Comparison of ENCODE assay signal across 24 cellular contexts in the genomic region with DNA sequence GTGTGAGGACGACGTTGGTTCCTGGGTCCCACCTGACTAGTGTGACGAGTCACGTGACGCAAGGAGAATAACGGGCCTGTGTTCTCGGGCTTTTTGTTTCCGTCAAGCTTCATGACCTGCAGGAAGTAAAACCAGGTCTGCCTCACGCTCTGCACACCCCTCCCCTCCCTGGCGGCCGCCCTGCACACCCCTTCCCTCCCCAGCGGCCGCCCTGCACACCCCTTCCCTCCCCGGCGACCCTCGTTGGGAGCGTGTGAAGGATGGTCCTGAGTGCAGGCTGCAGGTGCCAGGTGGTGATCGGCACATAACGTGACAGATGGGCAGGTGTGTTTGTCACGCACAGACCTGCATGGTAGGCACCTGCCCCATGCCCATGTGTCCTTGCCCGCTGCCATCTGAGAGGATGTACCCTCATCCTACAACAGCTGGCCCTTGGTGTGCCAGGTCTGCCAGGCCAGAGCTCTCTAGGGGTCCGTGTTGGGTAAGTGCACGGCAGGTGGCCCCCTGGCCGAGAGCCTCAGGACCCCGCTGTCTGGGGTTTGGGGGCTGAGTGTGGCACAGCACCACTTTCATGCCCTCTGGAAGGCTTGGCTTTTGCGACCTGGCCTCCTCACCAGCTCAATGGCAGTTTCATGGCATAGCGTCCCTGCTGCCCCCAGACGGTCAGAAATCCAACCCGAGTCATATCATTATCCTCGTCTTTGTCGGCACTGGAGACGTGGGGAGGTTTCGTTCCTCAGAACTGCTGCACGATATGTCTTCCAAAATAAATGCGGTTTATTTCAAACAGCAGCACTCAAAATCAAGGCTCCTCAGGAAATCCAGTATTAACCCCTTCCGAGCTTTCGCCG.
DNase-seq lines count a peak whose midpoint lies in the region; ATAC-seq, FAIRE-seq and TF ChIP-seq lines count a peak whose summit lies in the region.
"Had no signal": no experiment of that assay in that cellular context is flagged by ENCODE, and none has a peak within 500 bp of the region (broad histone marks: within the 10 kb centered on the region; RNA-seq: fewer than 3 reads in every experiment).

No MANE protein-coding gene starts in this region.

- in situ Hi-C loops in HepG2 (cut with HindIII; ENCODE audit: extremely low pct_ligation_motif_present, low pct_unique_long_range_greater_than_20kb) = no loop called here

- H3K4me3 ChIP-seq in HepG2 (replicated peaks in 1 of 3; ENCODE audit: insufficient read depth in 1 of 3, low read depth in 2 of 3, low read length in 3 of 3) = no peak overlapping the region
- H3K4me3 ChIP-seq: esophagus muscularis mucosa, gastroesophageal sphincter, MG63, psoas muscle, upper lobe of left lung had no signal

- H3K36me3 Mint-ChIP-seq in activated T-helper 2 cell treated with anti-CD3 and anti-CD28 coated beads, Interferon-gamma antibody, Interleukin-2, Interleukin-4, amounts not matched to agents 10 μg/mL and 5 μg/mL and 100 μg/mL, durations not matched to agents 14 hours and 24 hours and 36 hours (ENCODE audit: low read depth) = peaks cover 37% of the 10 kb centered on the region
- H3K36me3 Mint-ChIP-seq: natural killer cell treated with Interleukin-12 subunit alpha and Interleukin-12 subunit beta and Interleukin-15 and Interleukin-18, amount 100 ng/mL, for 72 hours had no signal

- no peak overlapping the region for H3K4me3 Mint-ChIP-seq in activated T-helper 2 cell treated with anti-CD3 and anti-CD28 coated beads, Interferon-gamma antibody, Interleukin-2, Interleukin-4, amounts not matched to agents 10 μg/mL and 5 μg/mL and 100 μg/mL, durations not matched to agents 14 hours and 24 hours and 36 hours (ENCODE audit: low read depth)
- H3K4me3 Mint-ChIP-seq: IgD-negative memory B cell; natural killer cell treated with Interleukin-12 subunit alpha and Interleukin-12 subunit beta and Interleukin-15 and Interleukin-18, amount 100 ng/mL, for 72 hours; stimulated activated naive CD8-positive, alpha-beta T cell treated with anti-CD3 and anti-CD28 coated beads, Interleukin-15, amount 100 ng/mL, for 72 hours had no signal

- TF ChIP-seq RAD21 in HepG2 (CRISPR knock-in tag; IDR thresholded peaks at IDR 0.05) = no peak

- H3K9me3 Mint-ChIP-seq in activated T-helper 2 cell treated with anti-CD3 and anti-CD28 coated beads, Interferon-gamma antibody, Interleukin-2, Interleukin-4, amounts not matched to agents 10 μg/mL and 5 μg/mL and 100 μg/mL, durations not matched to agents 14 hours and 24 hours and 36 hours = no peaks in the 10 kb centered on the region
- H3K9me3 Mint-ChIP-seq: IgD-negative memory B cell; natural killer cell treated with Interleukin-12 subunit alpha and Interleukin-12 subunit beta and Interleukin-15 and Interleukin-18, amount 100 ng/mL, for 72 hours; stimulated activated naive CD8-positive, alpha-beta T cell treated with anti-CD3 and anti-CD28 coated beads, Interleukin-15, amount 100 ng/mL, for 72 hours had no signal

- FAIRE-seq in HTR-8/SVneo (lab: Jason Lieb, UNC) (peak; percentile 69), HepG2 (lab: Jason Lieb, UNC) (no peak)
- FAIRE-seq: GM19239 had no signal

- ATAC-seq in HepG2 = no peak
- ATAC-seq: gastroesophageal sphincter; psoas muscle; stimulated activated naive CD8-positive, alpha-beta T cell treated with anti-CD3 and anti-CD28 coated beads, Interleukin-15, amount 100 ng/mL, for 72 hours had no signal

- H3K9ac ChIP-seq in HepG2 (ENCODE audit: insufficient read depth, low read depth, low read length) = no peak overlapping the region

- H2AFZ ChIP-seq in HepG2 (ENCODE audit: low read length) = no peak overlapping the region

- H3K4me2 ChIP-seq in HepG2 (ENCODE audit: low read depth, low read length) = no peak overlapping the region

- intact Hi-C loops in HepG2 (cut with micrococcal nuclease; ENCODE audit: unreplicated experiment) = no loop called here
- intact Hi-C loops in activated T-helper 2 cell treated with anti-CD3 and anti-CD28 coated beads, Interferon-gamma antibody, Interleukin-2, Interleukin-4, amounts not matched to agents 10 μg/mL and 5 μg/mL and 100 μg/mL, durations not matched to agents 14 hours and 24 hours and 36 hours (cut with micrococcal nuclease) = no loop called here

- DNase-seq in COLO668 (lab: John Stamatoyannopoulos, UW; ENCODE audit: unreplicated experiment) (peak; percentile 12), HTR-8/SVneo (ENCODE audit: insufficient read length, low spot score) (no peak), SHP77 (lab: John Stamatoyannopoulos, UW) (peak; percentile 95 to 96), HepG2 (ENCODE audit: low spot score) (no peak), OCI-M2 (lab: John Stamatoyannopoulos, UW; ENCODE audit: unreplicated experiment) (no peak), HPDE6-E6E7 (ENCODE audit: extremely low spot score) (no peak)
- DNase-seq in activated T-helper 2 cell treated with anti-CD3 and anti-CD28 coated beads, Interferon-gamma antibody, Interleukin-2, Interleukin-4, amounts not matched to agents 10 μg/mL and 5 μg/mL and 100 μg/mL, durations not matched to agents 14 hours and 24 hours and 36 hours (ENCODE audit: low spot score) = no peak
- no peak for DNase-seq in activated CD4-positive, CD25-positive, alpha-beta regulatory T cell treated with anti-CD3 and anti-CD28 coated beads, Interleukin-2, amount 50 U/mL, for 72 hours
- DNase-seq: activated gamma-delta T cell; AML-193; caudate nucleus; MG63; NCI-H446; stimulated activated CD4-positive, alpha-beta T cell treated with anti-CD3 and anti-CD28 coated beads, Interleukin-4, amount 100 ng/mL, for 1 hour; stimulated activated naive CD8-positive, alpha-beta T cell treated with anti-CD3 and anti-CD28 coated beads, Interleukin-15, amount 100 ng/mL, for 72 hours; T-helper 2 cell; upper lobe of left lung had no signal

- TF ChIP-seq EP300 in HepG2 (IDR thresholded peaks at IDR 0.05; ENCODE audit: low read depth in 2 of 2, low read length in 2 of 2) = no peak
- TF ChIP-seq EP300 in HepG2 (CRISPR knock-in tag; IDR thresholded peaks at IDR 0.05; ENCODE audit: borderline replicate concordance) = no peak

- WGBS in HepG2 (ENCODE audit: low lambda C conversion rate) = 94% methylated on average over 37 of the region's 38 CpGs

- no peaks in the 10 kb centered on the region for H3K27me3 Mint-ChIP-seq in activated T-helper 2 cell treated with anti-CD3 and anti-CD28 coated beads, Interferon-gamma antibody, Interleukin-2, Interleukin-4, amounts not matched to agents 10 μg/mL and 5 μg/mL and 100 μg/mL, durations not matched to agents 14 hours and 24 hours and 36 hours (ENCODE audit: low read depth)
- H3K27me3 Mint-ChIP-seq: IgD-negative memory B cell; natural killer cell treated with Interleukin-12 subunit alpha and Interleukin-12 subunit beta and Interleukin-15 and Interleukin-18, amount 100 ng/mL, for 72 hours; stimulated activated naive CD8-positive, alpha-beta T cell treated with anti-CD3 and anti-CD28 coated beads, Interleukin-15, amount 100 ng/mL, for 72 hours had no signal

- no peaks in the 10 kb centered on the region for H4K20me1 ChIP-seq in HepG2 (ENCODE audit: insufficient read depth, low read length)

- CTCF ChIA-PET in HepG2 (lab: Yijun Ruan, JAX; ENCODE audit: low intra/inter-chr PET ratio, low total read pairs) = no interaction called here

- H3K9me3 ChIP-seq in HepG2 (ENCODE audit: low read length) = no peaks in the 10 kb centered on the region
- H3K9me3 ChIP-seq: esophagus muscularis mucosa, gastroesophageal sphincter, MG63, psoas muscle, upper lobe of left lung had no signal

- H3K27ac Mint-ChIP-seq in activated T-helper 2 cell treated with anti-CD3 and anti-CD28 coated beads, Interferon-gamma antibody, Interleukin-2, Interleukin-4, amounts not matched to agents 10 μg/mL and 5 μg/mL and 100 μg/mL, durations not matched to agents 14 hours and 24 hours and 36 hours = no peak overlapping the region
- H3K27ac Mint-ChIP-seq: natural killer cell treated with Interleukin-12 subunit alpha and Interleukin-12 subunit beta and Interleukin-15 and Interleukin-18, amount 100 ng/mL, for 72 hours had no signal

- H3K79me2 ChIP-seq in HepG2 (ENCODE audit: insufficient read depth, low read length) = no peaks in the 10 kb centered on the region

- BruUV-seq in HepG2 (replicated peaks; lab: Mats Ljungman, UMichigan) = no TSS peak

- POLR2A ChIA-PET in HepG2 (lab: Yijun Ruan, JAX) = no interaction called here

- no peaks in the 10 kb centered on the region for H3K27me3 ChIP-seq in HepG2 (ENCODE audit: control insufficient read depth in 1 of 2, insufficient read depth in 2 of 2, low read length in 2 of 2)
- H3K27me3 ChIP-seq: esophagus muscularis mucosa, gastroesophageal sphincter, MG63, upper lobe of left lung had no signal

- H3K36me3 ChIP-seq in HepG2 (replicated peaks in 1 of 2; ENCODE audit: control insufficient read depth in 1 of 2, insufficient read depth in 2 of 2, low read length in 2 of 2) = peaks cover 17 to 32% of the 10 kb centered on the region in 2 experiments; a peak in 3 of 5 replicates
- H3K36me3 ChIP-seq: MG63, upper lobe of left lung had no signal

- H3K4me1 ChIP-seq in HepG2 (ENCODE audit: insufficient read depth, low read length) = no peaks in the 10 kb centered on the region

- H3K27ac ChIP-seq in HepG2 (ENCODE audit: extremely low read length, insufficient read depth, low read length) = no peak overlapping the region
- H3K27ac ChIP-seq: esophagus muscularis mucosa, gastroesophageal sphincter, psoas muscle, upper lobe of left lung, VCaP had no signal

- no peak for TF ChIP-seq POLR2A in HepG2 (IDR thresholded peaks at IDR 0.05; ENCODE audit: insufficient read depth in 1 of 2, low read depth in 2 of 2, low read length in 2 of 2)

- peaks cover 11% of the 10 kb centered on the region for H3K4me1 Mint-ChIP-seq in activated T-helper 2 cell treated with anti-CD3 and anti-CD28 coated beads, Interferon-gamma antibody, Interleukin-2, Interleukin-4, amounts not matched to agents 10 μg/mL and 5 μg/mL and 100 μg/mL, durations not matched to agents 14 hours and 24 hours and 36 hours (ENCODE audit: low read depth)
- H3K4me1 Mint-ChIP-seq: IgD-negative memory B cell had no signal

- no peak for TF ChIP-seq CTCF in HepG2 (CRISPR knock-in tag; IDR thresholded peaks at IDR 0.05)

TF ChIP-seq in HepG2, 621 proteins besides CTCF, POLR2A, EP300 and RAD21:
- TF ChIP-seq ZBTB38 (CRISPR knock-in tag; IDR thresholded peaks at IDR 0.05) (no peak), AGO2 (optimal IDR thresholded peaks at IDR 0.05; ENCODE audit: low read depth, low read length) (peak; percentile 29)
TF ChIP-seq in HepG2: peak in this region for 1.

Comparison
In these comparisons a context has a peak if more than half of its experiments do, and no peak if none do; other contexts are left out.
1. DNase-seq: peak in COLO668 (single experiment) and SHP77 (2 of 2); none in HTR-8/SVneo (single experiment), HepG2 (single experiment), activated T-helper 2 cell treated with anti-CD3 and anti-CD28 coated beads, Interferon-gamma antibody, Interleukin-2, Interleukin-4, amounts not matched to agents 10 μg/mL and 5 μg/mL and 100 μg/mL, durations not matched to agents 14 hours and 24 hours and 36 hours (single experiment), OCI-M2 (single experiment), activated CD4-positive, CD25-positive, alpha-beta regulatory T cell treated with anti-CD3 and anti-CD28 coated beads, Interleukin-2, amount 50 U/mL, for 72 hours (single experiment) and HPDE6-E6E7 (single experiment).